ENCODE assay signal across 21 cellular contexts in the genomic region with DNA sequence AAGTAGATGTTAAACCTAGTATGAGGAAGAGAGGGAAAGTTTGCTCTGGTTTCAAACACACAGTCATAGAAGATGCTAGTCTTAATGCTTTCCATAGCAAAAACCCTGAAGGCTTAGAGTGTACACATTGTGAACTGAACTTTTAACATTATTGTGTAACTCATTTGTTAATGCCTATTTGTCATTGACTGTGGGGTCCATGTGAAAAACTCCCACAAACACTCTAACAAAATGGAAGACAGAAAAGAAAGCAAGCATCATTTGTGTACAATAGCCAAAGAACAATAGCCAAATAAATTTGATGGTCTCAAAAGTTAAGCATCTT.
DNase-seq lines count a peak whose midpoint lies in the region; ATAC-seq and TF ChIP-seq lines count a peak whose summit lies in the region.
"Had no signal": no experiment of that assay in that cellular context is flagged by ENCODE, and none has a peak within 500 bp of the region (broad histone marks: within the 10 kb centered on the region; RNA-seq: fewer than 3 reads in every experiment).

No MANE protein-coding gene starts in this region.

- no peaks in the 10 kb centered on the region for H3K27me3 Mint-ChIP-seq in activated naive CD4-positive, alpha-beta T cell treated with anti-CD3 and anti-CD28 coated beads, Interleukin-2, amount 10 ng/mL, durations not matched to agents 7 days and 5 days
- no peaks in the 10 kb centered on the region for H3K27me3 Mint-ChIP-seq in activated CD8-positive, alpha-beta T cell treated with anti-CD3 and anti-CD28 coated beads for 36 hours
- H3K27me3 Mint-ChIP-seq in osteocyte (ENCODE audit: unreplicated experiment), result peaks cover 7% of the 10 kb centered on the region
- H3K27me3 Mint-ChIP-seq: type B pancreatic cell had no signal

- H3K27ac ChIP-seq in esophagus squamous epithelium (peak overlapping the region; percentile 29 to 61 (median 54)), ovary (no peak overlapping the region)
- H3K27ac ChIP-seq: ascending aorta, colonic mucosa, neural progenitor cell, right lobe of liver had no signal

- H3K9me3 ChIP-seq in esophagus squamous epithelium (no peaks in the 10 kb centered on the region), ovary (no peaks in the 10 kb centered on the region)
- H3K9me3 ChIP-seq: ascending aorta, colonic mucosa, HAP-1, right lobe of liver had no signal

- intact Hi-C loops in activated CD8-positive, alpha-beta T cell treated with anti-CD3 and anti-CD28 coated beads for 36 hours (cut with micrococcal nuclease), result no loop called here
- intact Hi-C loops in esophagus squamous epithelium (cut with DNase I) (no loop called here), ovary (cut with DNase I) (no loop called here)

- TF ChIP-seq POLR2A in esophagus squamous epithelium (IDR thresholded peaks at IDR 0.05), result no peak
- TF ChIP-seq POLR2A in ovary (IDR thresholded peaks at IDR 0.05), result no peak

- H3K4me1 ChIP-seq in esophagus squamous epithelium (peaks cover 12 to 18% (median 17%) of the 10 kb centered on the region in 3 donors), ovary (ENCODE audit: insufficient read depth) (no peaks in the 10 kb centered on the region)
- H3K4me1 ChIP-seq: ascending aorta, colonic mucosa, HAP-1, neural progenitor cell, right lobe of liver had no signal

- peaks cover 33% of the 10 kb centered on the region for H3K4me1 Mint-ChIP-seq in activated naive CD4-positive, alpha-beta T cell treated with anti-CD3 and anti-CD28 coated beads, Interleukin-2, amount 10 ng/mL, durations not matched to agents 7 days and 5 days
- H3K4me1 Mint-ChIP-seq in activated CD8-positive, alpha-beta T cell treated with anti-CD3 and anti-CD28 coated beads for 36 hours (ENCODE audit: low read depth), result peaks cover 39% of the 10 kb centered on the region
- H3K4me1 Mint-ChIP-seq in osteocyte (ENCODE audit: unreplicated experiment), result no peaks in the 10 kb centered on the region
- H3K4me1 Mint-ChIP-seq: neural progenitor cell had no signal

- POLR2A ChIA-PET in activated CD8-positive, alpha-beta T cell treated with anti-CD3 and anti-CD28 coated beads for 36 hours (lab: Charles Lee), result interaction anchor here (0.7 to 1.4 kb wide), 2 partner anchors 11 to 16 kb away, joined by 3 to 6 read pairs; no protein-coding TSS in a partner anchor

- peaks cover 83% of the 10 kb centered on the region for H3K36me3 Mint-ChIP-seq in activated naive CD4-positive, alpha-beta T cell treated with anti-CD3 and anti-CD28 coated beads, Interleukin-2, amount 10 ng/mL, durations not matched to agents 7 days and 5 days
- H3K36me3 Mint-ChIP-seq in activated CD8-positive, alpha-beta T cell treated with anti-CD3 and anti-CD28 coated beads for 36 hours (ENCODE audit: low read depth), result peaks cover 69% of the 10 kb centered on the region
- no peaks in the 10 kb centered on the region for H3K36me3 Mint-ChIP-seq in osteocyte (ENCODE audit: unreplicated experiment)
- H3K36me3 Mint-ChIP-seq: neural progenitor cell, type B pancreatic cell had no signal

- H3K9me3 Mint-ChIP-seq in activated naive CD4-positive, alpha-beta T cell treated with anti-CD3 and anti-CD28 coated beads, Interleukin-2, amount 10 ng/mL, durations not matched to agents 7 days and 5 days, result no peaks in the 10 kb centered on the region
- H3K9me3 Mint-ChIP-seq in activated CD8-positive, alpha-beta T cell treated with anti-CD3 and anti-CD28 coated beads for 36 hours, result no peaks in the 10 kb centered on the region
- no peaks in the 10 kb centered on the region for H3K9me3 Mint-ChIP-seq in osteocyte (ENCODE audit: unreplicated experiment)
- H3K9me3 Mint-ChIP-seq: neural progenitor cell, type B pancreatic cell had no signal

- no peak for ATAC-seq in activated CD8-positive, alpha-beta T cell treated with anti-CD3 and anti-CD28 coated beads for 36 hours
- no peak for ATAC-seq in GM18498 (IDR thresholded peaks at IDR 0.05; ENCODE audit: unreplicated experiment)

- H3K27me3 ChIP-seq in esophagus squamous epithelium (no peaks in the 10 kb centered on the region), ovary (no peaks in the 10 kb centered on the region)
- H3K27me3 ChIP-seq: ascending aorta, colonic mucosa, neural progenitor cell, right lobe of liver had no signal

- H3K27ac Mint-ChIP-seq in activated naive CD4-positive, alpha-beta T cell treated with anti-CD3 and anti-CD28 coated beads, Interleukin-2, amount 10 ng/mL, durations not matched to agents 7 days and 5 days, result peak overlapping the region; percentile 1
- H3K27ac Mint-ChIP-seq in activated CD8-positive, alpha-beta T cell treated with anti-CD3 and anti-CD28 coated beads for 36 hours, result peak overlapping the region; percentile 78
- H3K27ac Mint-ChIP-seq in osteocyte (ENCODE audit: unreplicated experiment), result no peak overlapping the region
- H3K27ac Mint-ChIP-seq: neural progenitor cell, type B pancreatic cell had no signal

- H3K4me3 ChIP-seq in esophagus squamous epithelium (no peak overlapping the region), ovary (no peak overlapping the region)
- H3K4me3 ChIP-seq: ascending aorta, colonic mucosa, HAP-1, neural progenitor cell, right lobe of liver had no signal

- no peak for TF ChIP-seq CTCF in activated CD8-positive, alpha-beta T cell treated with anti-CD3 and anti-CD28 coated beads for 36 hours (IDR thresholded peaks at IDR 0.05)
- no peak for TF ChIP-seq CTCF in esophagus squamous epithelium (IDR thresholded peaks at IDR 0.05)
- no peak for TF ChIP-seq CTCF in osteocyte (IDR thresholded peaks at IDR 0.05)
- TF ChIP-seq CTCF in ovary (IDR thresholded peaks at IDR 0.05), result no peak

- CTCF ChIA-PET in activated naive CD4-positive, alpha-beta T cell treated with anti-CD3 and anti-CD28 coated beads, Interleukin-2, amount 10 ng/mL, durations not matched to agents 7 days and 5 days (lab: Charles Lee), result interaction anchor here (1.5 kb wide), 1 partner anchor 86 kb away, joined by 3 read pairs; no protein-coding TSS in a partner anchor
- CTCF ChIA-PET in activated CD8-positive, alpha-beta T cell treated with anti-CD3 and anti-CD28 coated beads for 36 hours (lab: Charles Lee), result interaction anchor here (1.2 kb wide), 1 partner anchor 83 kb away, joined by 3 read pairs; a partner anchor contains a TSS

- DNase-seq in activated naive CD4-positive, alpha-beta T cell treated with anti-CD3 and anti-CD28 coated beads, Interleukin-2, amount 10 ng/mL, durations not matched to agents 7 days and 5 days, result no peak
- DNase-seq in activated naive CD4-positive, alpha-beta T cell (lab: John Stamatoyannopoulos, UW), result no peak
- DNase-seq in activated CD8-positive, alpha-beta T cell treated with anti-CD3 and anti-CD28 coated beads for 36 hours, result no peak
- DNase-seq in esophagus squamous epithelium (lab: John Stamatoyannopoulos, UW) (no peak), osteocyte (ENCODE audit: extremely low spot score, unreplicated experiment) (no peak), ovary (no peak)
- no peak for DNase-seq in stimulated activated CD4-positive, alpha-beta T cell treated with anti-CD3 and anti-CD28 coated beads, Interleukin-4, amount 100 ng/mL, for 1 hour
- DNase-seq: activated CD4-positive, CD25-positive, alpha-beta regulatory T cell; glutamatergic neuron; mesenchymal stem cell; NCI-H2081; NCI-H748 treated with DMSO at 0.1 percent for 48 hours; stimulated activated CD4-positive, alpha-beta T cell treated with anti-CD3 and anti-CD28 coated beads, Interleukin-2, amount 100 ng/mL, for 48 hours; stimulated activated CD8-positive, alpha-beta memory T cell treated with anti-CD3 and anti-CD28 coated beads, Interleukin-4, amount 100 ng/mL, for 48 hours had no signal

- no peak overlapping the region for H3K4me3 Mint-ChIP-seq in activated naive CD4-positive, alpha-beta T cell treated with anti-CD3 and anti-CD28 coated beads, Interleukin-2, amount 10 ng/mL, durations not matched to agents 7 days and 5 days
- no peak overlapping the region for H3K4me3 Mint-ChIP-seq in activated CD8-positive, alpha-beta T cell treated with anti-CD3 and anti-CD28 coated beads for 36 hours
- H3K4me3 Mint-ChIP-seq in osteocyte (ENCODE audit: unreplicated experiment), result no peak overlapping the region
- H3K4me3 Mint-ChIP-seq: neural progenitor cell, type B pancreatic cell had no signal

- H3K36me3 ChIP-seq in esophagus squamous epithelium, result no peaks in the 10 kb centered on the region
- H3K36me3 ChIP-seq in ovary, result no peaks in the 10 kb centered on the region
- H3K36me3 ChIP-seq: ascending aorta, colonic mucosa, HAP-1, neural progenitor cell, right lobe of liver had no signal

- no peak for TF ChIP-seq EP300 in ovary (IDR thresholded peaks at IDR 0.05)

Comparison
In these comparisons a context has a peak if more than half of its experiments do, and no peak if none do; other contexts are left out.
1. H3K27ac ChIP-seq: peak in esophagus squamous epithelium (4 of 4); none in ovary (0 of 2).